In genomic region chr3:190008432-190008831, GRCh38 we compare ENCODE assay signal across 18 cellular contexts.
"Had no signal": no experiment of that assay in that cellular context is flagged by ENCODE, and none has a peak within 500 bp of the region (broad histone marks: within the 10 kb centered on the region; RNA-seq: fewer than 3 reads in every experiment).

No MANE protein-coding gene starts in this region.

- H3K27ac ChIP-seq: brain microvascular endothelial cell, esophagus squamous epithelium, foreskin keratinocyte, lower lobe of right lung, neutrophil had no signal

- H3K9me3 Mint-ChIP-seq: activated CD4-positive, alpha-beta T cell treated with anti-CD3 and anti-CD28 coated beads, Interleukin-2, amount 10 ng/mL, durations not matched to agents 24 days and 14 days; activated naive CD8-positive, alpha-beta T cell treated with anti-CD3 and anti-CD28 coated beads, Interleukin-2, amount 10 ng/mL, durations not matched to agents 7 days and 5 days; activated T-helper 1 cell treated with anti-CD3 and anti-CD28 coated beads, Interleukin-12 subunit alpha, Interleukin-12 subunit beta, Interleukin-2, Interleukin-4 antibody, amounts not matched to agents 30 ng/mL and 10 ng/mL and 1 ng/mL, durations not matched to agents 14 hours and 24 hours and 36 hours; naive thymus-derived CD8-positive, alpha-beta T cell had no signal

- H3K9me3 ChIP-seq: esophagus squamous epithelium, lower lobe of right lung, neutrophil had no signal

- H3K27me3 ChIP-seq: brain microvascular endothelial cell, esophagus squamous epithelium, foreskin keratinocyte, neutrophil had no signal

- ATAC-seq: activated CD8-positive, alpha-beta T cell treated with anti-CD3 and anti-CD28 coated beads, Interleukin-2, amount 10 ng/mL, durations not matched to agents 7 days and 5 days; foreskin keratinocyte; lower lobe of right lung; naive thymus-derived CD8-positive, alpha-beta T cell had no signal

- H3K36me3 Mint-ChIP-seq: activated naive CD8-positive, alpha-beta T cell treated with anti-CD3 and anti-CD28 coated beads, Interleukin-2, amount 10 ng/mL, durations not matched to agents 7 days and 5 days; naive thymus-derived CD8-positive, alpha-beta T cell had no signal

- H3K27me3 Mint-ChIP-seq: activated CD4-positive, alpha-beta T cell treated with anti-CD3 and anti-CD28 coated beads, Interleukin-2, amount 10 ng/mL, durations not matched to agents 24 days and 14 days had no signal

- H3K4me1 Mint-ChIP-seq: activated CD4-positive, alpha-beta T cell treated with anti-CD3 and anti-CD28 coated beads, Interleukin-2, amount 10 ng/mL, durations not matched to agents 24 days and 14 days; activated naive CD8-positive, alpha-beta T cell treated with anti-CD3 and anti-CD28 coated beads, Interleukin-2, amount 10 ng/mL, durations not matched to agents 7 days and 5 days; naive thymus-derived CD8-positive, alpha-beta T cell had no signal

- H3K4me3 ChIP-seq: esophagus squamous epithelium, lower lobe of right lung had no signal

- DNase-seq: activated CD4-positive, alpha-beta T cell treated with anti-CD3 and anti-CD28 coated beads, Interleukin-2, amount 10 ng/mL, durations not matched to agents 24 days and 14 days; activated CD4-positive, CD25-positive, alpha-beta regulatory T cell; activated CD8-positive, alpha-beta memory T cell treated with anti-CD3 and anti-CD28 coated beads, Interleukin-2, amount 50 U/mL, for 4 hours; activated CD8-positive, alpha-beta T cell treated with anti-CD3 and anti-CD28 coated beads, Interleukin-2, amount 10 ng/mL, durations not matched to agents 7 days and 5 days; activated naive CD8-positive, alpha-beta T cell treated with anti-CD3 and anti-CD28 coated beads, Interleukin-2, amount 10 ng/mL, durations not matched to agents 7 days and 5 days; brain microvascular endothelial cell; effector CD8-positive, alpha-beta T cell; esophagus squamous epithelium; foreskin keratinocyte; glutamatergic neuron; lower lobe of right lung; naive thymus-derived CD8-positive, alpha-beta T cell; retina; stimulated activated CD4-positive, alpha-beta T cell treated with anti-CD3 and anti-CD28 coated beads, Interleukin-2, amount 100 ng/mL, for 48 hours; stimulated activated naive CD4-positive, alpha-beta T cell; trophoblast cell had no signal

- H3K27ac Mint-ChIP-seq: activated CD4-positive, alpha-beta T cell treated with anti-CD3 and anti-CD28 coated beads, Interleukin-2, amount 10 ng/mL, durations not matched to agents 24 days and 14 days; activated CD8-positive, alpha-beta T cell treated with anti-CD3 and anti-CD28 coated beads, Interleukin-2, amount 10 ng/mL, durations not matched to agents 7 days and 5 days; activated naive CD8-positive, alpha-beta T cell treated with anti-CD3 and anti-CD28 coated beads, Interleukin-2, amount 10 ng/mL, durations not matched to agents 7 days and 5 days; activated T-helper 1 cell treated with anti-CD3 and anti-CD28 coated beads, Interleukin-12 subunit alpha, Interleukin-12 subunit beta, Interleukin-2, Interleukin-4 antibody, amounts not matched to agents 30 ng/mL and 10 ng/mL and 1 ng/mL, durations not matched to agents 14 hours and 24 hours and 36 hours; naive thymus-derived CD8-positive, alpha-beta T cell had no signal

- H3K36me3 ChIP-seq: brain microvascular endothelial cell, esophagus squamous epithelium, lower lobe of right lung, neutrophil had no signal

- H3K4me3 Mint-ChIP-seq: activated CD4-positive, alpha-beta T cell treated with anti-CD3 and anti-CD28 coated beads, Interleukin-2, amount 10 ng/mL, durations not matched to agents 24 days and 14 days; activated CD8-positive, alpha-beta T cell treated with anti-CD3 and anti-CD28 coated beads, Interleukin-2, amount 10 ng/mL, durations not matched to agents 7 days and 5 days; activated naive CD8-positive, alpha-beta T cell treated with anti-CD3 and anti-CD28 coated beads, Interleukin-2, amount 10 ng/mL, durations not matched to agents 7 days and 5 days; activated T-helper 1 cell treated with anti-CD3 and anti-CD28 coated beads, Interleukin-12 subunit alpha, Interleukin-12 subunit beta, Interleukin-2, Interleukin-4 antibody, amounts not matched to agents 30 ng/mL and 10 ng/mL and 1 ng/mL, durations not matched to agents 14 hours and 24 hours and 36 hours; naive thymus-derived CD8-positive, alpha-beta T cell had no signal

- H3K4me1 ChIP-seq: lower lobe of right lung had no signal
